19 cellular contexts compared by ENCODE assay signal in genomic region chr13:69571606-69572323, GRCh38.
"Had no signal": no experiment of that assay in that cellular context is flagged by ENCODE, and none has a peak within 500 bp of the region (broad histone marks: within the 10 kb centered on the region; RNA-seq: fewer than 3 reads in every experiment).

No MANE protein-coding gene starts in this region.

- H3K4me3 ChIP-seq: coronary artery, heart right ventricle, left ventricle myocardium inferior, ovary, prostate gland, right atrium auricular region, spleen, thoracic aorta had no signal

- H3K9me3 ChIP-seq: ovary, prostate gland, right atrium auricular region, thoracic aorta had no signal

- DNase-seq: activated CD4-positive, alpha-beta memory T cell treated with anti-CD3 and anti-CD28 coated beads for 36 hours; activated CD4-positive, alpha-beta T cell treated with anti-CD3 and anti-CD28 coated beads for 48 hours; activated effector memory CD4-positive, alpha-beta T cell treated with anti-CD3 and anti-CD28 coated beads, Interleukin-2, amount 50 U/mL, for 16 hours; activated naive CD4-positive, alpha-beta T cell treated with anti-CD3 and anti-CD28 coated beads, Interleukin-2, amount 10 ng/mL, durations not matched to agents 7 days and 5 days; amygdala; cerebellar nuclear complex; heart right ventricle; islet precursor cell; left ventricle myocardium inferior; natural killer cell; ovary; spleen; stimulated activated CD4-positive, alpha-beta T cell treated with anti-CD3 and anti-CD28 coated beads, Interleukin-4, amount 100 ng/mL, for 1 hour; stimulated activated naive CD4-positive, alpha-beta T cell had no signal

- H3K4me1 ChIP-seq: heart right ventricle, left ventricle myocardium inferior, prostate gland, right atrium auricular region, spleen had no signal

- H3K36me3 ChIP-seq: heart right ventricle, left ventricle myocardium inferior, ovary, prostate gland, right atrium auricular region, spleen, thoracic aorta had no signal

- ATAC-seq: heart right ventricle, natural killer cell had no signal

- H3K27ac ChIP-seq: coronary artery, epithelial cell of prostate, heart right ventricle, left ventricle myocardium inferior, ovary, prostate gland, right atrium auricular region, spleen, thoracic aorta had no signal
